In the genomic region with DNA sequence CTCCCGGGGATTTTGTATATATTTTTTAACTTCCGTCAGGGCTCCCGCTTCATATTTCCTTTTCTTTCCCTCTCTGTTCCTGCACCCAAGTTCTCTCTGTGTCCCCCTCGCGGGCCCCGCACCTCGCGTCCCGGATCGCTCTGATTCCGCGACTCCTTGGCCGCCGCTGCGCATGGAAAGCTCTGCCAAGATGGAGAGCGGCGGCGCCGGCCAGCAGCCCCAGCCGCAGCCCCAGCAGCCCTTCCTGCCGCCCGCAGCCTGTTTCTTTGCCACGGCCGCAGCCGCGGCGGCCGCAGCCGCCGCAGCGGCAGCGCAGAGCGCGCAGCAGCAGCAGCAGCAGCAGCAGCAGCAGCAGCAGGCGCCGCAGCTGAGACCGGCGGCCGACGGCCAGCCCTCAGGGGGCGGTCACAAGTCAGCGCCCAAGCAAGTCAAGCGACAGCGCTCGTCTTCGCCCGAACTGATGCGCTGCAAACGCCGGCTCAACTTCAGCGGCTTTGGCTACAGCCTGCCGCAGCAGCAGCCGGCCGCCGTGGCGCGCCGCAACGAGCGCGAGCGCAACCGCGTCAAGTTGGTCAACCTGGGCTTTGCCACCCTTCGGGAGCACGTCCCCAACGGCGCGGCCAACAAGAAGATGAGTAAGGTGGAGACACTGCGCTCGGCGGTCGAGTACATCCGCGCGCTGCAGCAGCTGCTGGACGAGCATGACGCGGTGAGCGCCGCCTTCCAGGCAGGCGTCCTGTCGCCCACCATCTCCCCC, we compare ENCODE assay signal across 7 cellular contexts. TPM values are rescaled to one million over a fixed set of nuclear protein-coding genes. Genes with fewer than 3 reads are reported as not detected.
DNase-seq lines count a peak whose midpoint lies in the region; ATAC-seq and TF ChIP-seq lines count a peak whose summit lies in the region.

No MANE protein-coding gene starts in this region.

- no peak overlapping the region for H3K27ac ChIP-seq in HUES6 (ENCODE audit: low read depth, low read length)
- no peak overlapping the region for H3K27ac ChIP-seq in brain microvascular endothelial cell
- H3K27ac ChIP-seq in lung (ENCODE audit: low read depth in 1 of 2, low read length in 1 of 2): no peak overlapping the region

- H3K36me3 ChIP-seq in HUES6 (ENCODE audit: control insufficient read depth, insufficient read depth, low read length) (no peaks in the 10 kb centered on the region), brain microvascular endothelial cell (replicated peaks) (no peaks in the 10 kb centered on the region), lung (ENCODE audit: control insufficient read depth in 2 of 2, insufficient read depth in 2 of 2, low read length in 2 of 2) (no peaks in the 10 kb centered on the region)

- DNase-seq in EL (peak; percentile 24), brain microvascular endothelial cell (peak; percentile 6), lung (ENCODE audit: low spot score) (no peak), NCI-H226 (no peak)

- H3K4me1 ChIP-seq in HUES6 (ENCODE audit: control insufficient read depth, insufficient read depth, low read length) (peaks cover 37% of the 10 kb centered on the region), lung (ENCODE audit: control insufficient read depth in 2 of 2, insufficient read depth in 2 of 2, low read length in 2 of 2) (peaks cover 0 to 14% of the 10 kb centered on the region in 2 donors)

- 2% methylated on average over 68 to 83 of the region's 83 CpGs for WGBS in lung, 2 donors

- ATAC-seq in GM19438 (IDR thresholded peaks at IDR 0.05; ENCODE audit: low read depth, unreplicated experiment): peak; percentile 63
- no peak for ATAC-seq in lung (ENCODE audit: insufficient read depth, low FRiP score)
- no peak for ATAC-seq in esophagus mucosa

- no peaks in the 10 kb centered on the region for H3K9me3 ChIP-seq in HUES6 (ENCODE audit: control insufficient read depth, insufficient read depth, low read depth, low read length)
- H3K9me3 ChIP-seq in lung (ENCODE audit: control insufficient read depth in 2 of 2, insufficient read depth in 1 of 2, low read length in 1 of 2): peaks cover under 1 to 7% of the 10 kb centered on the region in 2 donors

- in situ Hi-C loops in brain microvascular endothelial cell (cut with HindIII; ENCODE audit: low pct_ligation_motif_present, low sequenced_read_pairs): loop anchor here (25.0 kb wide), 1 partner anchor 579 kb away; no protein-coding TSS in a partner anchor

- H3K27me3 ChIP-seq in HUES6 (ENCODE audit: control insufficient read depth, insufficient read depth, low read length): peaks cover 100% of the 10 kb centered on the region
- peaks cover 61% of the 10 kb centered on the region for H3K27me3 ChIP-seq in brain microvascular endothelial cell (replicated peaks)
- H3K27me3 ChIP-seq in lung (ENCODE audit: control insufficient read depth, insufficient read depth): peaks cover 22% of the 10 kb centered on the region

- H3K4me3 ChIP-seq in HUES6 (ENCODE audit: low read depth, low read length) (peak overlapping the region; percentile 62), brain microvascular endothelial cell (ENCODE audit: low read depth, low read length) (peak overlapping the region; percentile 42), lung (peak overlapping the region; percentile 4)

- no peak overlapping the region for H3K9ac ChIP-seq in HUES6 (ENCODE audit: low read length)

- TF ChIP-seq CTCF in brain microvascular endothelial cell (IDR thresholded peaks at IDR 0.05; ENCODE audit: low read depth, low read length, missing control alignments) (no peak), lung (IDR thresholded peaks at IDR 0.05; ENCODE audit: control extremely low read depth, extremely low read depth) (no peak)

RNA-seq across cellular contexts. Expression of gene ASCL1, which starts 0.8 kb away (rescaled TPM):
- under 1 TPM; 0.46 to 0.88 TPM for total RNA-seq in lung
- under 1 TPM; 0.25 to 0.81 TPM for polyA plus RNA-seq in lung
- not detected for total RNA-seq in esophagus mucosa

RNA-seq across cellular contexts. Expression of gene PAH, which starts 41.2 kb away (rescaled TPM):
- total RNA-seq in lung (under 1 TPM; 0.57 to 0.64 TPM), esophagus mucosa (not detected)
- under 1 TPM in 1 of 2 donors, not detected in 1; 0.06 TPM for polyA plus RNA-seq in lung

Comparison
In these comparisons a context has a peak if more than half of its experiments do, and no peak if none do; other contexts are left out.
1. DNase-seq: peak in EL (single experiment) and brain microvascular endothelial cell (single experiment); none in lung (single experiment) and NCI-H226 (single experiment).
2. H3K4me3 ChIP-seq: peak in every context shown above with its lines; median percentile 62 in HUES6; 42 in brain microvascular endothelial cell; 4 in lung.